In the genomic region with DNA sequence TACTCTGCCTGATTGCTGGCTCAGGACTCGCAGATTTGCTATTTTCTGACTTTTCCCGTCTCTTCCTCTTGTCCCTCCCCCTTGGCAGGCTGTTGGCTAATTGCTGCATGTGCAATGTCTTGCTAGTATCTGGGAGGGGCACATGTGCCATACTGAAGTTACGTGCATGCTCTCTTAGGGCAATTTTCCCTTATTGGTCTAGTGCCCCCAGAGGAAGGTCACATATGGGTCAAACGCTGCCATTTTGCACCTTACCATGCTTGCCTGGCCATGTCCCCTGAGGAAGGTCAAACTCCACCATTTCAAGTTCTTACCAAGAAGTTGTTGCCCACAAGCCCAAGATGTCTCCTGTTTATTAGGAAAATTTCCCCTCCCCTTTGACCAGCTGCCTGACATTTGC, we compare ENCODE assay signal across 28 cellular contexts. TPM values are rescaled to one million over a fixed set of nuclear protein-coding genes. Genes with fewer than 3 reads are reported as not detected.
DNase-seq lines count a peak whose midpoint lies in the region; ATAC-seq, FAIRE-seq and TF ChIP-seq lines count a peak whose summit lies in the region.
"Had no signal": no experiment of that assay in that cellular context is flagged by ENCODE, and none has a peak within 500 bp of the region (broad histone marks: within the 10 kb centered on the region; RNA-seq: fewer than 3 reads in every experiment).

No MANE protein-coding gene starts in this region.

- TF ChIP-seq POLR2A in HepG2 (IDR thresholded peaks at IDR 0.05; ENCODE audit: insufficient read depth in 1 of 2, low read depth in 2 of 2, low read length in 2 of 2): no peak
- TF ChIP-seq POLR2A in right lobe of liver (IDR thresholded peaks at IDR 0.05): no peak
- no peak for TF ChIP-seq POLR2A in H1 (IDR thresholded peaks at IDR 0.05; ENCODE audit: control extremely low read depth in 1 of 2, low read depth in 2 of 2, low read length in 2 of 2)

- H3K27me3 ChIP-seq in HepG2 (ENCODE audit: control insufficient read depth in 1 of 2, insufficient read depth in 2 of 2, low read length in 2 of 2): no peaks in the 10 kb centered on the region
- H3K27me3 ChIP-seq in right lobe of liver: no peaks in the 10 kb centered on the region
- H3K27me3 ChIP-seq in H1 (replicated peaks in 1 of 4; ENCODE audit: control insufficient read depth in 3 of 4, extremely low read depth in 1 of 4, insufficient read depth in 3 of 4, low read length in 3 of 4): no peaks in the 10 kb centered on the region; a peak in 1 of 7 replicates
- H3K27me3 ChIP-seq: adrenal gland, breast epithelium, colonic mucosa, thyroid gland had no signal

- H3K56ac ChIP-seq in H1 (replicated peaks; ENCODE audit: insufficient read length, low read depth, low read length): no peak overlapping the region

- no peak for TF ChIP-seq CTCF in HepG2 (CRISPR knock-in tag; IDR thresholded peaks at IDR 0.05)
- no peak for TF ChIP-seq CTCF in right lobe of liver (IDR thresholded peaks at IDR 0.05)
- peak; percentile 8 to 43 (median 23); a peak in 3 of 4 replicates for TF ChIP-seq CTCF in H1 (IDR thresholded peaks at IDR 0.05; ENCODE audit: control extremely low read depth in 1 of 3, insufficient read depth in 1 of 3, low read depth in 1 of 3, low read length in 3 of 3)

- no peak for ATAC-seq in HepG2
- ATAC-seq in right lobe of liver: no peak
- no peak for ATAC-seq in GM19463 (IDR thresholded peaks at IDR 0.05; ENCODE audit: unreplicated experiment)
- ATAC-seq: activated CD8-positive, alpha-beta T cell treated with anti-CD3 and anti-CD28 coated beads for 36 hours; left cardiac atrium; SK-N-SH treated with all-trans-retinoic acid at 6 μM for 48 hours; stimulated activated naive CD8-positive, alpha-beta T cell treated with anti-CD3 and anti-CD28 coated beads, Interleukin-15, Interleukin-2, amounts not matched to agents 100 U/mL and 50 U/mL, for 24 hours had no signal

- CTCF ChIA-PET in HepG2 (lab: Yijun Ruan, JAX; ENCODE audit: low intra/inter-chr PET ratio, low total read pairs) (no interaction called here), H1 (lab: Charles Lee; ENCODE audit: partially characterized antibody) (interaction anchor here (1.2 to 1.7 kb wide), 2 partner anchors 9 to 88 kb away, joined by 3 to 7 read pairs; no protein-coding TSS in a partner anchor)

- H3K4me2 ChIP-seq in HepG2 (ENCODE audit: low read depth, low read length) (no peak overlapping the region), H1 (ENCODE audit: insufficient read depth in 1 of 2, low read depth in 2 of 2, low read length in 2 of 2) (no peak overlapping the region)

- H2BK12ac ChIP-seq in H1 (ENCODE audit: low read depth, low read length): no peak overlapping the region

- no peak overlapping the region for H2BK15ac ChIP-seq in H1 (ENCODE audit: low read length)

- FAIRE-seq in HepG2 (lab: Jason Lieb, UNC): no peak
- no peak for FAIRE-seq in H1 (lab: Jason Lieb, UNC)

- H2BK5ac ChIP-seq in H1 (ENCODE audit: low read depth, low read length): 0 out of 2 replicates have a peak overlapping the region, but pooled peaks have one; percentile 12

- H4K8ac ChIP-seq in H1 (ENCODE audit: extremely low read depth, insufficient read depth, low read length): no peak overlapping the region

- H3K9ac ChIP-seq in HepG2 (ENCODE audit: insufficient read depth, low read depth, low read length) (no peak overlapping the region), H1 (replicated peaks in 1 of 4; ENCODE audit: extremely low read depth in 1 of 4, low read depth in 3 of 4, low read length in 3 of 4) (no peak overlapping the region)

- DNase-seq in HepG2 (ENCODE audit: low spot score) (no peak), right lobe of liver (no peak), MV-4-11 (lab: John Stamatoyannopoulos, UW) (peak; percentile 50), H1 (ENCODE audit: low read depth in 1 of 2, low spot score in 2 of 2) (no peak), EL (no peak), NCI-H1930 (lab: John Stamatoyannopoulos, UW) (no peak), T-helper 1 cell (no peak)
- DNase-seq: activated B cell treated with CpG ODN at 0.5 μM for 24 hours; activated CD8-positive, alpha-beta T cell treated with anti-CD3 and anti-CD28 coated beads for 36 hours; activated gamma-delta T cell treated with Interleukin-2 at 50 U/mL for 16 hours; adrenal gland; CD4-positive, alpha-beta T cell; colonic mucosa; glutamatergic neuron; GOT3; left cardiac atrium; naive B cell; NCI-H1436; NCI-H510A treated with DMSO at 0.1 percent for 48 hours; NK-92 treated with Interleukin-12 subunit alpha and Interleukin-12 subunit beta, amount 100 ng/mL, for 24 hours; retina; stimulated activated CD4-positive, alpha-beta T cell treated with anti-CD3 and anti-CD28 coated beads, Interleukin-4, amount 100 ng/mL, for 24 hours; stimulated activated naive CD8-positive, alpha-beta T cell treated with anti-CD3 and anti-CD28 coated beads, Interleukin-15, Interleukin-2, amounts not matched to agents 100 U/mL and 50 U/mL, for 24 hours; thyroid gland had no signal

- no peak overlapping the region for H4K91ac ChIP-seq in H1 (replicated peaks; ENCODE audit: insufficient read length, low read length)

- no peak overlapping the region for H3K4me3 ChIP-seq in HepG2 (replicated peaks in 1 of 3; ENCODE audit: insufficient read depth in 1 of 3, low read depth in 2 of 3, low read length in 3 of 3)
- no peak overlapping the region for H3K4me3 ChIP-seq in right lobe of liver
- no peak overlapping the region for H3K4me3 ChIP-seq in H1 (ENCODE audit: extremely low read depth in 1 of 4, insufficient read depth in 2 of 4, low read depth in 3 of 4, low read length in 4 of 4)
- H3K4me3 ChIP-seq: adrenal gland, breast epithelium, colonic mucosa, thyroid gland had no signal

- no peak overlapping the region for H4K5ac ChIP-seq in H1 (ENCODE audit: insufficient read length, low read depth, low read length)

- no peaks in the 10 kb centered on the region for H3K79me1 ChIP-seq in H1 (ENCODE audit: low read depth, low read length)

- no peak overlapping the region for H3K14ac ChIP-seq in H1 (ENCODE audit: insufficient read length)

- no peak for TF ChIP-seq RAD21 in HepG2 (CRISPR knock-in tag; IDR thresholded peaks at IDR 0.05)
- TF ChIP-seq RAD21 in H1 (IDR thresholded peaks at IDR 0.05 in 1 of 2, conservative IDR thresholded peaks at IDR 0.05 in 1 of 2; ENCODE audit: low read depth in 2 of 2, low read length in 2 of 2): no peak

- in situ Hi-C loops in HepG2 (cut with HindIII; ENCODE audit: extremely low pct_ligation_motif_present, low pct_unique_long_range_greater_than_20kb): no loop called here

- H2BK120ac ChIP-seq in H1 (replicated peaks; ENCODE audit: low read depth, low read length): no peak overlapping the region

- H3K23me2 ChIP-seq in H1 (ENCODE audit: low read depth, low read length): no peaks in the 10 kb centered on the region

- no peaks in the 10 kb centered on the region for H3K9me3 ChIP-seq in HepG2 (ENCODE audit: low read length)
- H3K9me3 ChIP-seq in right lobe of liver: no peaks in the 10 kb centered on the region
- no peaks in the 10 kb centered on the region; a peak in 1 of 4 replicates for H3K9me3 ChIP-seq in H1 (ENCODE audit: insufficient read depth in 2 of 2, low read depth in 1 of 2, low read length in 1 of 2)
- H3K9me3 ChIP-seq: adrenal gland, breast epithelium, colonic mucosa, thyroid gland had no signal

- H3K36me3 ChIP-seq in HepG2 (replicated peaks in 1 of 2; ENCODE audit: control insufficient read depth in 1 of 2, insufficient read depth in 2 of 2, low read length in 2 of 2): no peaks in the 10 kb centered on the region
- H3K36me3 ChIP-seq in right lobe of liver: no peaks in the 10 kb centered on the region
- H3K36me3 ChIP-seq in H1 (ENCODE audit: control insufficient read depth in 2 of 4, insufficient read depth in 4 of 4, low read length in 3 of 4): no peaks in the 10 kb centered on the region
- H3K36me3 ChIP-seq: adrenal gland, breast epithelium, colonic mucosa, thyroid gland had no signal

- H2AFZ ChIP-seq in HepG2 (ENCODE audit: low read length): no peak overlapping the region
- H2AFZ ChIP-seq in H1 (ENCODE audit: low read length): no peak overlapping the region

- no peak for TF ChIP-seq EP300 in HepG2 (IDR thresholded peaks at IDR 0.05; ENCODE audit: low read depth in 2 of 2, low read length in 2 of 2)
- TF ChIP-seq EP300 in HepG2 (CRISPR knock-in tag; IDR thresholded peaks at IDR 0.05; ENCODE audit: borderline replicate concordance): no peak
- TF ChIP-seq EP300 in H1 (IDR thresholded peaks at IDR 0.05; ENCODE audit: borderline replicate concordance in 1 of 2, low read depth in 2 of 2, low read length in 2 of 2): no peak

- H3K4me1 ChIP-seq in HepG2 (ENCODE audit: insufficient read depth, low read length) (no peaks in the 10 kb centered on the region), right lobe of liver (no peaks in the 10 kb centered on the region), H1 (replicated peaks in 1 of 4; ENCODE audit: control insufficient read depth in 3 of 4, insufficient read depth in 4 of 4, low read length in 3 of 4) (no peaks in the 10 kb centered on the region)
- H3K4me1 ChIP-seq: adrenal gland, breast epithelium, colonic mucosa, thyroid gland had no signal

- H3K18ac ChIP-seq in H1 (ENCODE audit: extremely low read depth, low read length): no peak overlapping the region

- H2AK5ac ChIP-seq in H1 (ENCODE audit: low read depth, low read length): no peak overlapping the region

- WGBS in HepG2 (ENCODE audit: low lambda C conversion rate): 94% methylated on average over 4 of the region's 4 CpGs
- 69% methylated on average over 2 of the region's 4 CpGs for WGBS in right lobe of liver (ENCODE audit: insufficient coverage, low coverage, low lambda C conversion rate, missing lambda C conversion rate)
- WGBS in H1 (ENCODE audit: extremely low coverage in 1 of 2, insufficient coverage in 1 of 2, insufficient read length in 1 of 2, insufficient replicate concordance in 2 of 2, low coverage in 1 of 2, low lambda C conversion rate in 2 of 2, missing lambda C conversion rate in 1 of 2), 2 experiments: 90% methylated on average over 4 of the region's 4 CpGs; no CpG with 5 or more reads in 1 of the 2 experiments

- H4K20me1 ChIP-seq in HepG2 (ENCODE audit: insufficient read depth, low read length) (no peaks in the 10 kb centered on the region), H1 (replicated peaks in 1 of 2; ENCODE audit: control insufficient read depth in 1 of 2, insufficient read depth in 2 of 2, low read length in 2 of 2) (no peaks in the 10 kb centered on the region)

- H3K79me2 ChIP-seq in HepG2 (ENCODE audit: insufficient read depth, low read length): no peaks in the 10 kb centered on the region
- H3K79me2 ChIP-seq in H1 (ENCODE audit: control insufficient read depth in 1 of 2, insufficient read depth in 2 of 2, low read length in 2 of 2): no peaks in the 10 kb centered on the region

- H3K27ac ChIP-seq in HepG2 (ENCODE audit: extremely low read length, insufficient read depth, low read length) (no peak overlapping the region), right lobe of liver (no peak overlapping the region), H1 (ENCODE audit: low read depth, low read length) (no peak overlapping the region)
- H3K27ac ChIP-seq: adrenal gland, breast epithelium, colonic mucosa, RWPE1, thyroid gland had no signal

- intact Hi-C loops in HepG2 (cut with micrococcal nuclease; ENCODE audit: unreplicated experiment): no loop called here
- intact Hi-C loops in right lobe of liver (cut with DNase I): no loop called here

- H3K23ac ChIP-seq in H1 (ENCODE audit: insufficient read length): no peak overlapping the region

- POLR2A ChIA-PET in HepG2 (lab: Yijun Ruan, JAX) (no interaction called here), H1 (lab: Charles Lee; ENCODE audit: partially characterized antibody) (interaction anchor here (2.2 kb wide), 1 partner anchor 14 kb away, joined by 6 read pairs; a partner anchor contains a TSS)

- H3K4ac ChIP-seq in H1 (replicated peaks; ENCODE audit: insufficient read length, low read depth, low read length): no peak overlapping the region

- no peak overlapping the region for H2BK20ac ChIP-seq in H1 (ENCODE audit: low read length)

- BruUV-seq in HepG2 (replicated peaks; lab: Mats Ljungman, UMichigan): no TSS peak

RNA-seq across cellular contexts. Expression of a gene that starts 13.9 kb away (rescaled TPM):
- 12.4 and 15.7 TPM in 2 replicates for total RNA-seq in HepG2 (2016; rRNA removed; fragmentation: Illumina TruSeq; extraction: Trizol)
- 67.4 and 70.8 TPM in 2 replicates for total RNA-seq in HepG2 (2016; cell fraction: cytosol; rRNA removed; fragmentation: Illumina TruSeq; extraction: Trizol; ENCODE audit: low read depth)
- total RNA-seq in HepG2 (2016; cell fraction: insoluble cytoplasmic fraction; rRNA removed; fragmentation: Illumina TruSeq; extraction: Trizol): 11.4 and 12.5 TPM in 2 replicates
- total RNA-seq in HepG2 (2016; cell fraction: membrane; rRNA removed; fragmentation: Illumina TruSeq; extraction: Trizol): 24.5 and 36.7 TPM in 2 replicates
- total RNA-seq in HepG2 (2016; cell fraction: nucleus; rRNA removed; fragmentation: Illumina TruSeq; extraction: Trizol): 32.3 and 40.1 TPM in 2 replicates
- 5.9 and 6.1 TPM in 2 replicates for polyA plus RNA-seq in HepG2 (2011; rRNA removed)
- polyA plus RNA-seq in HepG2 (2011; cell fraction: cytosol; rRNA removed): 4.2 and 9.0 TPM in 2 replicates
- 7.3 and 8.7 TPM in 2 replicates for polyA plus RNA-seq in HepG2 (2011; cell fraction: nucleus; rRNA removed)
- 6.7 and 6.9 TPM in 2 replicates for polyA plus RNA-seq in HepG2 (2012)
- 0.28 TPM in 2 replicates for polyA plus RNA-seq in HepG2 (2016; cell fraction: cytosol; fragmentation: Illumina TruSeq; extraction: Trizol; ENCODE audit: low read depth)
- 5.7 and 6.9 TPM in 2 replicates for polyA plus RNA-seq in HepG2 (2016; cell fraction: insoluble cytoplasmic fraction; fragmentation: Illumina TruSeq; extraction: Trizol; ENCODE audit: low read depth)
- 0.73 and 0.94 TPM in 2 replicates for polyA plus RNA-seq in HepG2 (2016; cell fraction: membrane; fragmentation: Illumina TruSeq; extraction: Trizol; ENCODE audit: low read depth)
- 6.6 and 8.8 TPM in 2 replicates for polyA plus RNA-seq in HepG2 (2016; cell fraction: nucleus; fragmentation: Illumina TruSeq; extraction: Trizol; ENCODE audit: insufficient read depth, low read depth)
- 59.0 and 129 TPM in 2 replicates for polyA minus RNA-seq in HepG2 (2011; rRNA and poly(A)+ RNA removed; ENCODE audit: low replicate concordance)
- 11.0 and 12.8 TPM in 2 replicates for polyA minus RNA-seq in HepG2 (2011; cell fraction: cytosol; rRNA and poly(A)+ RNA removed)
- 61.9 and 68.1 TPM in 2 replicates for polyA minus RNA-seq in HepG2 (2011; cell fraction: nucleus; rRNA and poly(A)+ RNA removed)
- 10 to 100 TPM; 24.8 to 30.8 (median 28.6) TPM for total RNA-seq in right lobe of liver
- total RNA-seq in H1 (2021; fragmentation: NEBNext Ultra II Directional; extraction: Animal tissue kit (Norgen Biotek cat#: 25700)): 43.3 and 45.7 TPM in 2 replicates
- polyA plus RNA-seq in H1 (2011; rRNA removed): 6.4 and 7.8 TPM in 2 replicates
- polyA plus RNA-seq in H1 (2011; cell fraction: cytosol; rRNA removed): 7.1 TPM
- polyA plus RNA-seq in H1 (2011; cell fraction: nucleus; rRNA removed): 15.4 TPM
- 11.1 to 17.2 TPM (median 13.5 TPM) in 4 replicates for polyA plus RNA-seq in H1 (2012, experiment 1 of 2)
- polyA plus RNA-seq in H1 (2012, experiment 2 of 2): 1.2 TPM
- polyA plus RNA-seq in H1 (2013, experiment 1 of 2): 9.1 TPM
- 9.6 TPM for polyA plus RNA-seq in H1 (2013, experiment 2 of 2)
- polyA minus RNA-seq in H1 (2011; rRNA and poly(A)+ RNA removed): 60.5 and 64.7 TPM in 2 replicates
- polyA minus RNA-seq in H1 (2011; cell fraction: cytosol; rRNA and poly(A)+ RNA removed): 18.9 TPM
- 69.5 TPM for polyA minus RNA-seq in H1 (2011; cell fraction: nucleus; rRNA and poly(A)+ RNA removed)

RNA-seq across cellular contexts. Expression of a gene that starts 27.7 kb away (rescaled TPM):
- total RNA-seq in HepG2 (2016; rRNA removed; fragmentation: Illumina TruSeq; extraction: Trizol) (13.5 and 19.9 TPM in 2 replicates), right lobe of liver (10 to 100 TPM in 1 of 6 experiments, 1 to 10 TPM in 5; 5.6 to 10.5 (median 8.5) TPM)
- 5.1 and 5.9 TPM in 2 replicates for total RNA-seq in HepG2 (2016; cell fraction: cytosol; rRNA removed; fragmentation: Illumina TruSeq; extraction: Trizol; ENCODE audit: low read depth)
- 13.9 and 16.5 TPM in 2 replicates for total RNA-seq in HepG2 (2016; cell fraction: insoluble cytoplasmic fraction; rRNA removed; fragmentation: Illumina TruSeq; extraction: Trizol)
- total RNA-seq in HepG2 (2016; cell fraction: membrane; rRNA removed; fragmentation: Illumina TruSeq; extraction: Trizol): 5.2 and 6.8 TPM in 2 replicates
- total RNA-seq in HepG2 (2016; cell fraction: nucleus; rRNA removed; fragmentation: Illumina TruSeq; extraction: Trizol): 21.3 and 29.5 TPM in 2 replicates
- polyA plus RNA-seq in HepG2 (2011; rRNA removed) (13.2 and 14.3 TPM in 2 replicates), H1 (2011; rRNA removed) (10.6 and 12.5 TPM in 2 replicates)
- 7.3 and 7.4 TPM in 2 replicates for polyA plus RNA-seq in HepG2 (2011; cell fraction: cytosol; rRNA removed)
- 48.1 and 50.8 TPM in 2 replicates for polyA plus RNA-seq in HepG2 (2011; cell fraction: nucleus; rRNA removed)
- 9.3 and 10.2 TPM in 2 replicates for polyA plus RNA-seq in HepG2 (2012)
- polyA plus RNA-seq in HepG2 (2016; cell fraction: cytosol; fragmentation: Illumina TruSeq; extraction: Trizol; ENCODE audit: low read depth): 1.2 and 1.3 TPM in 2 replicates
- 8.1 and 8.7 TPM in 2 replicates for polyA plus RNA-seq in HepG2 (2016; cell fraction: insoluble cytoplasmic fraction; fragmentation: Illumina TruSeq; extraction: Trizol; ENCODE audit: low read depth)
- 2.7 and 3.2 TPM in 2 replicates for polyA plus RNA-seq in HepG2 (2016; cell fraction: membrane; fragmentation: Illumina TruSeq; extraction: Trizol; ENCODE audit: low read depth)
- 56.7 and 60.3 TPM in 2 replicates for polyA plus RNA-seq in HepG2 (2016; cell fraction: nucleus; fragmentation: Illumina TruSeq; extraction: Trizol; ENCODE audit: insufficient read depth, low read depth)
- polyA minus RNA-seq in HepG2 (2011; rRNA and poly(A)+ RNA removed; ENCODE audit: low replicate concordance): 26.0 and 29.8 TPM in 2 replicates
- 10.0 and 12.0 TPM in 2 replicates for polyA minus RNA-seq in HepG2 (2011; cell fraction: cytosol; rRNA and poly(A)+ RNA removed)
- 33.7 and 37.0 TPM in 2 replicates for polyA minus RNA-seq in HepG2 (2011; cell fraction: nucleus; rRNA and poly(A)+ RNA removed)
- 14.3 and 18.1 TPM in 2 replicates for total RNA-seq in H1 (2021; fragmentation: NEBNext Ultra II Directional; extraction: Animal tissue kit (Norgen Biotek cat#: 25700))
- 15.3 TPM for polyA plus RNA-seq in H1 (2011; cell fraction: cytosol; rRNA removed)
- polyA plus RNA-seq in H1 (2011; cell fraction: nucleus; rRNA removed): 38.5 TPM
- 16.4 to 21.2 TPM (median 18.4 TPM) in 4 replicates for polyA plus RNA-seq in H1 (2012, experiment 1 of 2)
- 1.8 TPM for polyA plus RNA-seq in H1 (2012, experiment 2 of 2)
- 13.9 TPM for polyA plus RNA-seq in H1 (2013, experiment 1 of 2)
- polyA plus RNA-seq in H1 (2013, experiment 2 of 2): 11.4 TPM
- polyA minus RNA-seq in H1 (2011; rRNA and poly(A)+ RNA removed): 27.1 and 38.3 TPM in 2 replicates
- polyA minus RNA-seq in H1 (2011; cell fraction: cytosol; rRNA and poly(A)+ RNA removed): 17.1 TPM
- 28.5 TPM for polyA minus RNA-seq in H1 (2011; cell fraction: nucleus; rRNA and poly(A)+ RNA removed)

Comparison
In these comparisons a context has a peak if more than half of its experiments do, and no peak if none do; other contexts are left out.
1. CTCF ChIP-seq: peak in H1 (3 of 3); none in HepG2 (single experiment) and right lobe of liver (0 of 4).